Comparison of ENCODE assay signal across 24 cellular contexts in genomic region chr20:40223818-40224217, GRCh38.
"Had no signal": no experiment of that assay in that cellular context is flagged by ENCODE, and none has a peak within 500 bp of the region (broad histone marks: within the 10 kb centered on the region; RNA-seq: fewer than 3 reads in every experiment).

No MANE protein-coding gene starts in this region.

- H3K4me1 ChIP-seq: left ventricle myocardium inferior, pancreas, right atrium auricular region, right lobe of liver, tibial nerve, vagina had no signal

- H3K4me3 Mint-ChIP-seq: immature natural killer cell; naive thymus-derived CD8-positive, alpha-beta T cell; nephron; neural crest cell; stimulated activated memory B cell treated with anti-CD40 and anti-IgM and Interleukin-4, amounts not matched to agents 10 μg/mL and 1 μg/mL and 100 μg/mL, for 72 hours; stimulated activated naive CD8-positive, alpha-beta T cell treated with anti-CD3 and anti-CD28 coated beads, Interleukin-15, amount 100 ng/mL, for 72 hours; type B pancreatic cell had no signal

- H3K27ac ChIP-seq: left ventricle myocardium inferior, pancreas, right atrium auricular region, right lobe of liver, tibial nerve, vagina had no signal

- H3K4me2 ChIP-seq: smooth muscle cell had no signal

- DNase-seq: hypothalamus; immature natural killer cell; kidney; left ventricle myocardium inferior; mesenchymal stem cell; naive thymus-derived CD8-positive, alpha-beta T cell; nucleus accumbens; pancreas; right lobe of liver; stimulated activated CD4-positive, alpha-beta T cell treated with anti-CD3 and anti-CD28 coated beads, Interleukin-1b, Interleukin-23, amount 100 ng/mL, for 48 hours; stimulated activated CD4-positive, alpha-beta T cell treated with anti-CD3 and anti-CD28 coated beads, Interleukin-2, amount 100 ng/mL, for 48 hours; stimulated activated CD4-positive, alpha-beta T cell treated with anti-CD3 and anti-CD28 coated beads, Interleukin-4, amount 100 ng/mL, for 4 hours; stimulated activated CD8-positive, alpha-beta memory T cell treated with anti-CD3 and anti-CD28 coated beads, Interleukin-4, amount 100 ng/mL, for 48 hours; stimulated activated naive CD4-positive, alpha-beta T cell treated with Interleukin-2 at 50 U/mL for 16 hours; stimulated activated naive CD8-positive, alpha-beta T cell treated with anti-CD3 and anti-CD28 coated beads, Interleukin-15, amount 100 ng/mL, for 72 hours had no signal

- H3K27me3 ChIP-seq: pancreas, right atrium auricular region, right lobe of liver, tibial nerve, vagina had no signal

- H3K36me3 Mint-ChIP-seq: immature natural killer cell; naive thymus-derived CD8-positive, alpha-beta T cell; stimulated activated memory B cell treated with anti-CD40 and anti-IgM and Interleukin-4, amounts not matched to agents 10 μg/mL and 1 μg/mL and 100 μg/mL, for 72 hours; type B pancreatic cell had no signal

- H3K4me3 ChIP-seq: left ventricle myocardium inferior, pancreas, right atrium auricular region, right lobe of liver, smooth muscle cell, tibial nerve, vagina had no signal

- H3K27me3 Mint-ChIP-seq: stimulated activated memory B cell treated with anti-CD40 and anti-IgM and Interleukin-4, amounts not matched to agents 10 μg/mL and 1 μg/mL and 100 μg/mL, for 72 hours; stimulated activated naive CD8-positive, alpha-beta T cell treated with anti-CD3 and anti-CD28 coated beads, Interleukin-15, amount 100 ng/mL, for 72 hours had no signal

- H3K27ac Mint-ChIP-seq: immature natural killer cell; naive thymus-derived CD8-positive, alpha-beta T cell; nephron; progenitor cell of endocrine pancreas; stimulated activated memory B cell treated with anti-CD40 and anti-IgM and Interleukin-4, amounts not matched to agents 10 μg/mL and 1 μg/mL and 100 μg/mL, for 72 hours; stimulated activated naive CD8-positive, alpha-beta T cell treated with anti-CD3 and anti-CD28 coated beads, Interleukin-15, amount 100 ng/mL, for 72 hours; type B pancreatic cell had no signal

- H3K9me3 Mint-ChIP-seq: naive thymus-derived CD8-positive, alpha-beta T cell; nephron; neural crest cell; stimulated activated memory B cell treated with anti-CD40 and anti-IgM and Interleukin-4, amounts not matched to agents 10 μg/mL and 1 μg/mL and 100 μg/mL, for 72 hours; stimulated activated naive CD8-positive, alpha-beta T cell treated with anti-CD3 and anti-CD28 coated beads, Interleukin-15, amount 100 ng/mL, for 72 hours had no signal

- H3K9me3 ChIP-seq: left ventricle myocardium inferior, pancreas, right atrium auricular region, right lobe of liver, tibial nerve, vagina had no signal

- H3K36me3 ChIP-seq: left ventricle myocardium inferior, pancreas, right atrium auricular region, right lobe of liver, tibial nerve, vagina had no signal

- H3K4me1 Mint-ChIP-seq: immature natural killer cell; naive thymus-derived CD8-positive, alpha-beta T cell; nephron; stimulated activated memory B cell treated with anti-CD40 and anti-IgM and Interleukin-4, amounts not matched to agents 10 μg/mL and 1 μg/mL and 100 μg/mL, for 72 hours; stimulated activated naive CD8-positive, alpha-beta T cell treated with anti-CD3 and anti-CD28 coated beads, Interleukin-15, amount 100 ng/mL, for 72 hours had no signal
